ENCODE assay signal across 8 cellular contexts in the genomic region with DNA sequence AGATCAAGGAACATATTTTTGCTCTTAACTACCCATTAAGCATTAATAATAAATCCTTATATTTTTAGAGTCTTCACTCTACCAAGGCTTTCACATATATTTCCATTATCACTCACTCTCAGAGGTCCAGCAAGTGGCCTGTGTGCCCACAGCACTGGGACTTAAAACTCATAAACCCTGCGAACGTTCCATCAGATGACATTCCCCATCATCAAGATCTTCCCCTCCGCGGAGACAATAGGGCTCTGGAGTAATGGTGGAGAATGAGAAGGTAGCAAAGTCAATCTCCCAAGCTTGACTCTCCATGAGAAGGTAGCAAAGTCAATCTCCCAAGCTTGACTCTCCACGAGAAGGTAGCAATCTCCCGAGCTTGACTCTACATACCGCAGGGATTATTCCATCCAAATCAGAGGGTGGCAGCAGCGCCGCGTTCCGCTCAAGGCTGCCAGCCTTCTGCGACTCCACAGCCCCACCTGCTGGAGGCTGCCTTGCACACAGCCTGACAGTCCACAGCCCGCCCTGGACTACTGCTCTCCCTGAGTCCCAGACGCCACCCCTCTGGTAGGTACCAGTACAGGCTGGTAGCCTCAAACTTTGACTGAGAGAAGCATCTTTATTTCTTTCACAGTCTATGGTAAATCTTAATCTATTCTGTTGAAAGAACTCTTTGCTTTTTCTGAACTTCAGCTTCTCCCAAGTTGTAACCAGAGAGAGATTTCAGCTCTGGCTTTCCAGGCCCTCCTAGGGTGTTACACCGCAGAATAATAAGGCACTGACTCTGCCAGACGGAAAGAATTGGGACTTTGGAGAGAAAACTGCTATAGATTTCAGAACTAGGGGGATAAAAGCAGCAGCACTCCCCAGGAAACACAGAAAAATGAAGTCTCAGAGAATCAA. TPM values are rescaled to one million over a fixed set of nuclear protein-coding genes. Genes with fewer than 3 reads are reported as not detected.
DNase-seq lines count a peak whose midpoint lies in the region; ATAC-seq and TF ChIP-seq lines count a peak whose summit lies in the region.

No MANE protein-coding gene starts in this region.

- intact Hi-C loops in Caco-2 (cut with micrococcal nuclease; ENCODE audit: unreplicated experiment), result loop anchor here (1.0 to 2.0 kb wide), 2 partner anchors 11 to 71 kb away; no protein-coding TSS in a partner anchor
- intact Hi-C loops in mucosa of descending colon (cut with DNase I, micrococcal nuclease), result no loop called here

- H3K36me3 Mint-ChIP-seq in Caco-2 (ENCODE audit: insufficient read depth, unreplicated experiment) (no peaks in the 10 kb centered on the region), endodermal cell (ENCODE audit: low read depth) (no peaks in the 10 kb centered on the region)
- no peaks in the 10 kb centered on the region for H3K36me3 Mint-ChIP-seq in activated CD8-positive, alpha-beta memory T cell treated with anti-CD3 and anti-CD28 coated beads, Interleukin-2, amount 10 ng/mL, durations not matched to agents 7 days and 5 days

- peak; percentile 83 to 91 for TF ChIP-seq CTCF in Caco-2 (IDR thresholded peaks at IDR 0.05; ENCODE audit: insufficient read depth in 1 of 2, low read depth in 1 of 2, low read length in 1 of 2, severe bottlenecking in 1 of 2, unreplicated experiment in 1 of 2)
- peak; percentile 99 for TF ChIP-seq CTCF in GM20000 (IDR thresholded peaks at IDR 0.05; ENCODE audit: extremely low read depth, missing control alignments)
- TF ChIP-seq CTCF in endodermal cell (conservative IDR thresholded peaks at IDR 0.05), result peak; percentile 99
- TF ChIP-seq CTCF in mucosa of descending colon (IDR thresholded peaks at IDR 0.05), result peak; percentile 95

- no peaks in the 10 kb centered on the region for H3K9me3 ChIP-seq in Caco-2
- no peaks in the 10 kb centered on the region for H3K9me3 ChIP-seq in endodermal cell (ENCODE audit: control insufficient read depth, low read length)
- no peaks in the 10 kb centered on the region for H3K9me3 ChIP-seq in mucosa of descending colon

- H3K27me3 Mint-ChIP-seq in Caco-2 (ENCODE audit: insufficient read depth, unreplicated experiment) (peaks cover 19% of the 10 kb centered on the region), endodermal cell (ENCODE audit: insufficient read depth) (peaks cover 43% of the 10 kb centered on the region)
- peaks cover 56% of the 10 kb centered on the region for H3K27me3 Mint-ChIP-seq in activated CD8-positive, alpha-beta memory T cell treated with anti-CD3 and anti-CD28 coated beads, Interleukin-2, amount 10 ng/mL, durations not matched to agents 7 days and 5 days

- H3K4me3 ChIP-seq in Caco-2 (ENCODE audit: low read depth, low read length), result no peak overlapping the region
- no peak overlapping the region for H3K4me3 ChIP-seq in endodermal cell (ENCODE audit: low read length)
- H3K4me3 ChIP-seq in mucosa of descending colon, result no peak overlapping the region

- DNase-seq in Caco-2 (peak; percentile 78 to 87), GM20000 (ENCODE audit: low spot score) (peak; percentile 79), HPDE6-E6E7 (ENCODE audit: extremely low spot score) (peak; percentile 88), NOMO-1 treated with dmso at 0.1 percent for 144 hours (lab: John Stamatoyannopoulos, UW; ENCODE audit: unreplicated experiment) (peak; percentile 61), endodermal cell (peak; percentile 98), mucosa of descending colon (peak; percentile 85 to 97 (median 94))
- peak; percentile 86 for DNase-seq in activated CD8-positive, alpha-beta memory T cell treated with anti-CD3 and anti-CD28 coated beads, Interleukin-2, amount 10 ng/mL, durations not matched to agents 7 days and 5 days
- peak; percentile 77 for DNase-seq in stimulated activated CD8-positive, alpha-beta memory T cell treated with anti-CD3 and anti-CD28 coated beads, Interleukin-4, amount 100 ng/mL, for 24 hours (ENCODE audit: low read depth)

- POLR2A ChIA-PET in Caco-2 (lab: Charles Lee), result no interaction called here

- no peak overlapping the region for H3K27ac ChIP-seq in endodermal cell (ENCODE audit: low read depth, low read length)

- H3K27me3 ChIP-seq in Caco-2 (replicated peaks; ENCODE audit: control insufficient read depth, insufficient read depth, low read length) (no peaks in the 10 kb centered on the region; the same call in 1 of the 2 replicates), endodermal cell (ENCODE audit: control insufficient read depth, insufficient read depth, low read length, poor library complexity, severe bottlenecking) (peaks cover 3% of the 10 kb centered on the region)

- H3K9me3 Mint-ChIP-seq in Caco-2 (ENCODE audit: unreplicated experiment) (no peaks in the 10 kb centered on the region), endodermal cell (no peaks in the 10 kb centered on the region)
- no peaks in the 10 kb centered on the region for H3K9me3 Mint-ChIP-seq in activated CD8-positive, alpha-beta memory T cell treated with anti-CD3 and anti-CD28 coated beads, Interleukin-2, amount 10 ng/mL, durations not matched to agents 7 days and 5 days (ENCODE audit: low read depth)

- CTCF ChIA-PET in Caco-2 (lab: Charles Lee), result interaction anchor here (0.6 kb wide), 4 partner anchors 10 to 394 kb away, joined by 3 to 5 read pairs (median 4); no protein-coding TSS in a partner anchor
- CTCF ChIA-PET in activated CD8-positive, alpha-beta memory T cell treated with anti-CD3 and anti-CD28 coated beads, Interleukin-2, amount 10 ng/mL, durations not matched to agents 7 days and 5 days (lab: Charles Lee), result interaction anchor here (0.6 to 3.6 kb wide), 18 partner anchors 8 to 669 kb away, joined by 3 to 20 read pairs (median 4); a partner anchor contains a TSS

- H3K4me1 Mint-ChIP-seq in Caco-2 (ENCODE audit: low read depth, unreplicated experiment), result no peaks in the 10 kb centered on the region
- peaks cover 4% of the 10 kb centered on the region for H3K4me1 Mint-ChIP-seq in activated CD8-positive, alpha-beta memory T cell treated with anti-CD3 and anti-CD28 coated beads, Interleukin-2, amount 10 ng/mL, durations not matched to agents 7 days and 5 days
- peaks cover 2% of the 10 kb centered on the region for H3K4me1 Mint-ChIP-seq in endodermal cell

- H3K36me3 ChIP-seq in Caco-2 (ENCODE audit: control insufficient read depth, insufficient read depth, low read length) (no peaks in the 10 kb centered on the region), endodermal cell (ENCODE audit: control insufficient read depth, insufficient read depth, low read length) (no peaks in the 10 kb centered on the region), mucosa of descending colon (ENCODE audit: low read depth) (no peaks in the 10 kb centered on the region)

- BruUV-seq in Caco-2 (replicated peaks; lab: Mats Ljungman, UMichigan), result no TSS peak

- H3K4me1 ChIP-seq in Caco-2 (no peaks in the 10 kb centered on the region), endodermal cell (ENCODE audit: control insufficient read depth, insufficient read depth, low read length) (no peaks in the 10 kb centered on the region), mucosa of descending colon (ENCODE audit: low read depth) (no peaks in the 10 kb centered on the region)

- no peak overlapping the region for H3K9ac ChIP-seq in endodermal cell (ENCODE audit: extremely low read depth, low read length, poor library complexity, severe bottlenecking)

- H3K4me3 Mint-ChIP-seq in Caco-2 (ENCODE audit: unreplicated experiment) (no peak overlapping the region), endodermal cell (no peak overlapping the region)
- H3K4me3 Mint-ChIP-seq in activated CD8-positive, alpha-beta memory T cell treated with anti-CD3 and anti-CD28 coated beads, Interleukin-2, amount 10 ng/mL, durations not matched to agents 7 days and 5 days, result no peak overlapping the region

- peak; percentile 99 for ATAC-seq in activated CD8-positive, alpha-beta memory T cell treated with anti-CD3 and anti-CD28 coated beads, Interleukin-2, amount 10 ng/mL, durations not matched to agents 7 days and 5 days
- ATAC-seq in mucosa of descending colon, result peak; percentile 100

- no peak overlapping the region for H3K27ac Mint-ChIP-seq in Caco-2 (ENCODE audit: unreplicated experiment)
- no peak overlapping the region for H3K27ac Mint-ChIP-seq in activated CD8-positive, alpha-beta memory T cell treated with anti-CD3 and anti-CD28 coated beads, Interleukin-2, amount 10 ng/mL, durations not matched to agents 7 days and 5 days
- no peak overlapping the region for H3K27ac Mint-ChIP-seq in endodermal cell

- WGBS in endodermal cell (ENCODE audit: insufficient coverage in 1 of 2, insufficient read length in 1 of 2), 2 experiments, result 29 to 30% methylated on average over 7 to 16 of the region's 16 CpGs

RNA-seq across cellular contexts. Expression of a gene that starts 26.4 kb away (rescaled TPM):
- total RNA-seq in Caco-2 (2022), result 11.3 and 15.0 TPM in 2 replicates
- 1 to 10 TPM; 2.8 to 7.0 TPM for total RNA-seq in activated CD8-positive, alpha-beta memory T cell treated with anti-CD3 and anti-CD28 coated beads, Interleukin-2, amount 10 ng/mL, durations not matched to agents 7 days and 5 days
- 10 to 100 TPM; 36.0 to 41.5 TPM for total RNA-seq in endodermal cell
- polyA plus RNA-seq in endodermal cell (2013, experiment 1 of 2), result 22.2 TPM
- polyA plus RNA-seq in endodermal cell (2013, experiment 2 of 2), result 22.9 TPM
- total RNA-seq in mucosa of descending colon, result 10 to 100 TPM; 61.4 to 90.2 (median 79.6) TPM
